8 cellular contexts compared by ENCODE assay signal in the genomic region with DNA sequence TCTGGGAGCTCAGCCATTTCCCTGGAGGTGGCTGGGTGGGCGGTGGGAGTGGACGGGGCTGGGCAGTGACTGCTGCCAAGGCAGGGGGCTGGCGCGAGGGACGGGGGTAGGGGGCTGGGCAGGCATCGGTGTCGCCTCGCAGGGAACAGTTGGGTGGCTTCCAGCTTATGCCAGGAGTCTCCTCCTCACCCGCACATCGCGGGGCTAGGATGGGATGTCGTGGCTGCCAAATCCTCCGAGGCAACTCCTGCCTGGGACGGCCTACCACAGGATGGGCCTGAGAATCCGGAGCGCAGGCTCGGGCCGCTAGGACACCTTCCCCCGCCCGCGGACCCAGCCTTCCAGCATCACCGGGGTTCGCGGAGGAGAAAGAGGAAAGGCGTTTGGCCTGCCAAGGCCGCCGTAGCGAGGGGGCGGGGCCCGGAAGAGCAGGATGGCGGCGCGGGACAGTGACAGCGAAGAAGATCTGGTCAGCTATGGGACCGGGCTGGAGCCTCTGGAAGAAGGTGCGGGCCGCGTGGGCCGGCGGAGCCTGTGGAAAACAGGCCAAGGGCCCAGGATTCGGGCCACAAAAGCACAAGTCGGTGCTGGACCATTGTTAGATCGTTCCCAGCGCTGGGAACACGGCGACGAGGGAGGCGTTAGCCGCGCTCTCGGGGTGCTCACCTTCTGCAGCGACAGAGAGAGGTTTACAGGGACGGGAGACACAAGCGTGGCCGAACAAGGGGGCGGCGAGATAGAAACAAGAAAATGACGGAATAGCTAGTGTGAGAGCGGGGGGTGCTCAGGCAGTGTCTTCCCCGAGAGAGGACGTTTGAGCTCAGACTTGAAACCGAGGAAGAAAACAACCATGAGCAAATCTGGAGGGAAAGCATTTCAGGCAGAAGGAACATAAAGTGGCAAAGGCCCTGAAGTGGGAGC. TPM values are rescaled to one million over a fixed set of nuclear protein-coding genes. Genes with fewer than 3 reads are reported as not detected.
DNase-seq lines count a peak whose midpoint lies in the region; ATAC-seq and TF ChIP-seq lines count a peak whose summit lies in the region.

A gene with protein sequence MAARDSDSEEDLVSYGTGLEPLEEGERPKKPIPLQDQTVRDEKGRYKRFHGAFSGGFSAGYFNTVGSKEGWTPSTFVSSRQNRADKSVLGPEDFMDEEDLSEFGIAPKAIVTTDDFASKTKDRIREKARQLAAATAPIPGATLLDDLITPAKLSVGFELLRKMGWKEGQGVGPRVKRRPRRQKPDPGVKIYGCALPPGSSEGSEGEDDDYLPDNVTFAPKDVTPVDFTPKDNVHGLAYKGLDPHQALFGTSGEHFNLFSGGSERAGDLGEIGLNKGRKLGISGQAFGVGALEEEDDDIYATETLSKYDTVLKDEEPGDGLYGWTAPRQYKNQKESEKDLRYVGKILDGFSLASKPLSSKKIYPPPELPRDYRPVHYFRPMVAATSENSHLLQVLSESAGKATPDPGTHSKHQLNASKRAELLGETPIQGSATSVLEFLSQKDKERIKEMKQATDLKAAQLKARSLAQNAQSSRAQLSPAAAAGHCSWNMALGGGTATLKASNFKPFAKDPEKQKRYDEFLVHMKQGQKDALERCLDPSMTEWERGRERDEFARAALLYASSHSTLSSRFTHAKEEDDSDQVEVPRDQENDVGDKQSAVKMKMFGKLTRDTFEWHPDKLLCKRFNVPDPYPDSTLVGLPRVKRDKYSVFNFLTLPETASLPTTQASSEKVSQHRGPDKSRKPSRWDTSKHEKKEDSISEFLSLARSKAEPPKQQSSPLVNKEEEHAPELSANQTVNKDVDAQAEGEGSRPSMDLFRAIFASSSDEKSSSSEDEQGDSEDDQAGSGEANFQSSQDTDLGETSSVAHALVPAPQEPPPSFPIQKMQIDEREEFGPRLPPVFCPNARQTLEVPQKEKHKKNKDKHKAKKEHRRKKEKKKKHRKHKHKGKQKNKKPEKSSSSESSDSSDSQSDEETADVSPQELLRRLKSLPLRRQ (plus strand): TSS at position 421 of the 921 bp plus-strand sequence. CDS start 13 bp downstream, at position 434.

- H3K23ac ChIP-seq in mesenchymal stem cell (ENCODE audit: low read length in 2 of 2) = no peak within 1 kb of the TSS

- peak; percentile 83 to 89 (median 85) for DNase-seq in CD4-positive, alpha-beta memory T cell
- DNase-seq in HL-60 (ENCODE audit: low read depth in 1 of 2, low spot score in 1 of 2) (peak; percentile 73 to 85), NOMO-1 (lab: John Stamatoyannopoulos, UW; ENCODE audit: unreplicated experiment in 2 of 2) (peak; percentile 77 to 83), mesenchymal stem cell (peak; percentile 88)
- DNase-seq in activated CD8-positive, alpha-beta memory T cell treated with anti-CD3 and anti-CD28 coated beads for 4 hours (ENCODE audit: low read depth in 2 of 2) = peak; percentile 60 to 67
- DNase-seq in effector memory CD8-positive, alpha-beta T cell = peak; percentile 77 to 83 (median 78)
- peak; percentile 59 for DNase-seq in stimulated activated CD8-positive, alpha-beta memory T cell treated with anti-CD3 and anti-CD28 coated beads, Interleukin-12 subunit alpha, Interleukin-12 subunit beta, amount 100 ng/mL, for 24 hours (ENCODE audit: extremely low read depth)

- CTCF ChIA-PET in CD4-positive, alpha-beta memory T cell (lab: Charles Lee; ENCODE audit: partially characterized antibody) = interaction anchor here (0.7 to 0.8 kb wide), 3 partner anchors 12 to 105 kb away, joined by 3 read pairs; no protein-coding TSS in a partner anchor

- peaks cover 0 to 2% (median 0%) of the 10 kb centered on the region in 8 donors for H3K9me3 Mint-ChIP-seq in CD4-positive, alpha-beta memory T cell
- H3K9me3 Mint-ChIP-seq in effector memory CD8-positive, alpha-beta T cell = no peaks in the 10 kb centered on the region

- H3K9ac ChIP-seq in mesenchymal stem cell (ENCODE audit: low read length) = peak within 1 kb of the TSS; percentile 98

- no peak within 1 kb of the TSS for H2BK5ac ChIP-seq in mesenchymal stem cell (ENCODE audit: low read depth, low read length, poor library complexity, severe bottlenecking)

- peaks cover 19% of the 10 kb centered on the region for H3K79me1 ChIP-seq in mesenchymal stem cell (replicated peaks; ENCODE audit: low read length, poor library complexity, severe bottlenecking)

- H3K36me3 ChIP-seq in CD4-positive, alpha-beta memory T cell (ENCODE audit: insufficient read depth, low read length) = no peaks in the 10 kb centered on the region
- H3K36me3 ChIP-seq in mesenchymal stem cell (ENCODE audit: control insufficient read depth in 1 of 2, insufficient read depth in 2 of 2, low read depth in 1 of 2, low read length in 2 of 2) = peaks cover 0 to 10% of the 10 kb centered on the region in 2 experiments

- H2BK120ac ChIP-seq in mesenchymal stem cell (ENCODE audit: low read depth, low read length) = peak within 1 kb of the TSS; percentile 11

- peaks cover 17 to 25% (median 18%) of the 10 kb centered on the region in 4 donors for H3K4me1 Mint-ChIP-seq in CD4-positive, alpha-beta memory T cell
- peaks cover 19 to 20% of the 10 kb centered on the region in 2 donors for H3K4me1 Mint-ChIP-seq in effector memory CD8-positive, alpha-beta T cell (ENCODE audit: low read depth in 2 of 2)

- H3K4me2 ChIP-seq in mesenchymal stem cell (ENCODE audit: low read length, poor library complexity, severe bottlenecking) = peak within 1 kb of the TSS; percentile 96

- peak within 1 kb of the TSS; percentile 97 for H4K91ac ChIP-seq in mesenchymal stem cell (ENCODE audit: low read length)

- peak; percentile 93 for ATAC-seq in GM19452 (IDR thresholded peaks at IDR 0.05; ENCODE audit: unreplicated experiment)
- peak; percentile 96 for ATAC-seq in effector memory CD8-positive, alpha-beta T cell (replicated peaks)

- 2% methylated on average over 62 of the region's 62 CpGs for WGBS in mesenchymal stem cell

- peaks cover 19% of the 10 kb centered on the region for H3K4me1 ChIP-seq in CD4-positive, alpha-beta memory T cell (ENCODE audit: insufficient read depth, low read length)
- H3K4me1 ChIP-seq in mesenchymal stem cell (ENCODE audit: control insufficient read depth, insufficient read depth, low read depth, low read length) = peaks cover 13% of the 10 kb centered on the region

- POLR2A ChIA-PET in CD4-positive, alpha-beta memory T cell (lab: Charles Lee; ENCODE audit: partially characterized antibody) = interaction anchor here (0.8 to 1.5 kb wide), 4 partner anchors 13 to 292 kb away, joined by 3 to 10 read pairs (median 3); a partner anchor contains a TSS

- H2BK12ac ChIP-seq in mesenchymal stem cell (ENCODE audit: low read length in 2 of 2) = no peak within 1 kb of the TSS

- H3K9me3 ChIP-seq in CD4-positive, alpha-beta memory T cell (ENCODE audit: control insufficient read depth in 1 of 2, low read length in 2 of 2) = no peaks in the 10 kb centered on the region
- H3K9me3 ChIP-seq in mesenchymal stem cell (ENCODE audit: control insufficient read depth, low read length) = no peaks in the 10 kb centered on the region

- H3K4ac ChIP-seq in mesenchymal stem cell (ENCODE audit: low read depth in 1 of 2, low read length in 2 of 2) = peak within 1 kb of the TSS; percentile 41 to 60

- peak within 1 kb of the TSS; percentile 92 to 99 (median 96) for H3K4me3 Mint-ChIP-seq in CD4-positive, alpha-beta memory T cell
- H3K4me3 Mint-ChIP-seq in effector memory CD8-positive, alpha-beta T cell = peak within 1 kb of the TSS; percentile 92 to 99

- peak within 1 kb of the TSS; percentile 79 for H4K8ac ChIP-seq in mesenchymal stem cell (ENCODE audit: low read length)

- H2AK5ac ChIP-seq in mesenchymal stem cell (ENCODE audit: low read length, severe bottlenecking) = no peak within 1 kb of the TSS

- peak within 1 kb of the TSS; percentile 79 to 97 for H3K18ac ChIP-seq in mesenchymal stem cell (ENCODE audit: low read depth in 1 of 2, low read length in 2 of 2)

- H3K4me3 ChIP-seq in CD4-positive, alpha-beta memory T cell (ENCODE audit: low read length in 2 of 2) = peak within 1 kb of the TSS; percentile 72 to 98
- H3K4me3 ChIP-seq in HL-60 (replicated peaks; ENCODE audit: insufficient read depth, low read length) = peak within 1 kb of the TSS; percentile 83
- H3K4me3 ChIP-seq in mesenchymal stem cell (ENCODE audit: insufficient read depth in 1 of 2, low read depth in 1 of 2, low read length in 2 of 2) = peak within 1 kb of the TSS; percentile 91 to 99

- no peaks in the 10 kb centered on the region for H3K27me3 ChIP-seq in CD4-positive, alpha-beta memory T cell (ENCODE audit: insufficient read depth, low read length)
- H3K27me3 ChIP-seq in HL-60 (ENCODE audit: insufficient read depth, poor library complexity, severe bottlenecking) = no peaks in the 10 kb centered on the region
- H3K27me3 ChIP-seq in mesenchymal stem cell (ENCODE audit: control insufficient read depth in 1 of 2, insufficient read depth in 1 of 2, low read length in 2 of 2) = no peaks in the 10 kb centered on the region

- no peak within 1 kb of the TSS for H2BK15ac ChIP-seq in mesenchymal stem cell (ENCODE audit: low read depth, poor library complexity, severe bottlenecking)

- peak within 1 kb of the TSS; percentile 89 to 98 (median 95) for H3K27ac Mint-ChIP-seq in CD4-positive, alpha-beta memory T cell
- peak within 1 kb of the TSS; percentile 94 to 99 for H3K27ac Mint-ChIP-seq in effector memory CD8-positive, alpha-beta T cell

- peaks cover 0 to 16% of the 10 kb centered on the region in 2 donors for H3K36me3 Mint-ChIP-seq in CD4-positive, alpha-beta memory T cell
- peaks cover 6% of the 10 kb centered on the region for H3K36me3 Mint-ChIP-seq in effector memory CD8-positive, alpha-beta T cell (ENCODE audit: insufficient read depth)

- H3K14ac ChIP-seq in mesenchymal stem cell (ENCODE audit: low read length in 2 of 2) = peak within 1 kb of the TSS in 1 of 2 experiments; percentile 78

- no peaks in the 10 kb centered on the region for H3K27me3 Mint-ChIP-seq in CD4-positive, alpha-beta memory T cell
- H3K27me3 Mint-ChIP-seq in effector memory CD8-positive, alpha-beta T cell = no peaks in the 10 kb centered on the region

- H3K27ac ChIP-seq in CD4-positive, alpha-beta memory T cell (ENCODE audit: low read depth, low read length) = peak within 1 kb of the TSS; percentile 75
- H3K27ac ChIP-seq in HL-60 (replicated peaks) (peak within 1 kb of the TSS; percentile 76), mesenchymal stem cell (ENCODE audit: low read length, poor library complexity, severe bottlenecking) (peak within 1 kb of the TSS; percentile 58)

- intact Hi-C loops in CD4-positive, alpha-beta memory T cell (cut with micrococcal nuclease) = loop anchor here (1.0 to 5.0 kb wide), 4 partner anchors 104 to 406 kb away; a partner anchor contains a TSS

- H2AFZ ChIP-seq in mesenchymal stem cell (ENCODE audit: low read depth, low read length) = peak within 1 kb of the TSS; percentile 42

- no peak for TF ChIP-seq CTCF in HL-60 (IDR thresholded peaks at IDR 0.05; ENCODE audit: insufficient read depth, low read length)

RNA-seq across cellular contexts. Expression of the gene that starts here (rescaled TPM):
- 10 to 100 TPM; 15.5 to 16.7 TPM for total RNA-seq in CD4-positive, alpha-beta memory T cell
- polyA plus RNA-seq in CD4-positive, alpha-beta memory T cell = 1 to 10 TPM; 3.3 to 6.0 TPM
- polyA plus RNA-seq in mesenchymal stem cell (2013, experiment 1 of 2) = 3.7 TPM
- 3.7 TPM for polyA plus RNA-seq in mesenchymal stem cell (2013, experiment 2 of 2)

Comparison
In these comparisons a context has a peak if more than half of its experiments do, and no peak if none do; other contexts are left out.
1. Peak in every context shown above with its lines: DNase-seq, ATAC-seq, H3K4me3 ChIP-seq and H3K27ac ChIP-seq.